In genomic region chr4:40871695-40872250, GRCh38 we compare ENCODE assay signal across 35 cellular contexts.
DNase-seq lines count a peak whose midpoint lies in the region; ATAC-seq, FAIRE-seq and TF ChIP-seq lines count a peak whose summit lies in the region.
"Had no signal": no experiment of that assay in that cellular context is flagged by ENCODE, and none has a peak within 500 bp of the region (broad histone marks: within the 10 kb centered on the region; RNA-seq: fewer than 3 reads in every experiment).

No MANE protein-coding gene starts in this region.

- intact Hi-C loops in MCF 10A (cut with micrococcal nuclease), result no loop called here
- intact Hi-C loops in mammary epithelial cell (cut with micrococcal nuclease), result no loop called here

- peaks cover 76% of the 10 kb centered on the region for H3K36me3 Mint-ChIP-seq in MCF 10A (ENCODE audit: insufficient read depth, unreplicated experiment)
- H3K36me3 Mint-ChIP-seq: CD14-positive monocyte; CD4-positive, alpha-beta memory T cell; CD4-positive, CD25-positive, alpha-beta regulatory T cell; CD8-positive, alpha-beta memory T cell; CD8-positive, alpha-beta T cell had no signal

- H3K79me2 ChIP-seq in mammary epithelial cell (ENCODE audit: insufficient read depth, low read length) (no peaks in the 10 kb centered on the region), neural cell (replicated peaks; ENCODE audit: insufficient read depth, low read length) (no peaks in the 10 kb centered on the region)

- no peak overlapping the region for H3K27ac ChIP-seq in mammary epithelial cell (ENCODE audit: insufficient read depth, low read depth, low read length)
- H3K27ac ChIP-seq in neural cell (ENCODE audit: low read length), result peak overlapping the region; percentile 62
- H3K27ac ChIP-seq in foreskin keratinocyte, result no peak overlapping the region
- H3K27ac ChIP-seq: 22Rv1; A549; BLaER1; BLaER1 treated with 17β-estradiol and CSF1 and Interleukin-3, amounts not matched to agents 10 nM and 100 nM; C4-2B had no signal

- H3K4me2 ChIP-seq in mammary epithelial cell (ENCODE audit: insufficient read depth, low read depth, low read length) (no peak overlapping the region), neural cell (ENCODE audit: low read length) (no peak overlapping the region)
- H3K4me2 ChIP-seq: A549; BLaER1; BLaER1 treated with 17β-estradiol and CSF1 and Interleukin-3, amounts not matched to agents 10 nM and 100 nM had no signal

- no peaks in the 10 kb centered on the region for H3K9me3 ChIP-seq in mammary epithelial cell (replicated peaks; ENCODE audit: insufficient read depth, low read length)
- no peaks in the 10 kb centered on the region for H3K9me3 ChIP-seq in neural cell (ENCODE audit: low read length)
- H3K9me3 ChIP-seq: A549; BE2C; BLaER1; BLaER1 treated with 17β-estradiol and CSF1 and Interleukin-3, amounts not matched to agents 10 nM and 100 nM; Caco-2 had no signal

- H3K9ac ChIP-seq in mammary epithelial cell (ENCODE audit: insufficient read depth, low read length), result no peak overlapping the region
- H3K9ac ChIP-seq in neural cell (ENCODE audit: low read length), result no peak overlapping the region
- H3K9ac ChIP-seq: BLaER1; BLaER1 treated with 17β-estradiol and CSF1 and Interleukin-3, amounts not matched to agents 10 nM and 100 nM had no signal

- in situ Hi-C loops in mammary epithelial cell (cut with MboI; ENCODE audit: low sequenced_read_pairs in 2 of 2), result no loop called here

- H3K27ac Mint-ChIP-seq in MCF 10A (ENCODE audit: low read depth, unreplicated experiment), result peak overlapping the region; percentile 11
- H3K27ac Mint-ChIP-seq: CD14-positive monocyte; CD4-positive, alpha-beta memory T cell; CD4-positive, alpha-beta T cell; CD4-positive, CD25-positive, alpha-beta regulatory T cell; CD8-positive, alpha-beta memory T cell; CD8-positive, alpha-beta T cell had no signal

- H3K27me3 ChIP-seq in mammary epithelial cell (ENCODE audit: insufficient read depth, low read length) (no peaks in the 10 kb centered on the region), neural cell (ENCODE audit: insufficient read depth, low read depth, low read length) (no peaks in the 10 kb centered on the region), foreskin keratinocyte (no peaks in the 10 kb centered on the region)
- H3K27me3 ChIP-seq: BE2C; BLaER1; BLaER1 treated with 17β-estradiol and CSF1 and Interleukin-3, amounts not matched to agents 10 nM and 100 nM had no signal

- dilution Hi-C loops in mammary epithelial cell (cut with HindIII; ENCODE audit: low sequenced_read_pairs), result no loop called here

- peak; percentile 95 for TF ChIP-seq EP300 in neural cell (conservative IDR thresholded peaks at IDR 0.05; ENCODE audit: poor library complexity, severe bottlenecking)

- H3K27me3 Mint-ChIP-seq in MCF 10A (ENCODE audit: insufficient read depth, unreplicated experiment), result no peaks in the 10 kb centered on the region

- H3K36me3 ChIP-seq in mammary epithelial cell (ENCODE audit: insufficient read depth, low read length), result peaks cover 9% of the 10 kb centered on the region
- no peaks in the 10 kb centered on the region for H3K36me3 ChIP-seq in neural cell (ENCODE audit: insufficient read depth, low read length)
- H3K36me3 ChIP-seq: BE2C, BLaER1 had no signal

- CTCF ChIA-PET in MCF 10A (lab: Yijun Ruan, JAX) (interaction anchor here (0.6 kb wide), 1 partner anchor 638 kb away, joined by 3 read pairs; no protein-coding TSS in a partner anchor), mammary epithelial cell (lab: Charles Lee; ENCODE audit: low non-redundant PET) (no interaction called here)

- no peak for TF ChIP-seq RAD21 in neural cell (conservative IDR thresholded peaks at IDR 0.05)

- no peaks in the 10 kb centered on the region for H3K9me2 ChIP-seq in neural cell (ENCODE audit: insufficient read depth, low read length)

- ATAC-seq in foreskin keratinocyte, result no peak
- ATAC-seq: A549; CD8-positive, alpha-beta T cell had no signal

- H2AFZ ChIP-seq in mammary epithelial cell (ENCODE audit: low read depth, low read length) (no peak overlapping the region), neural cell (ENCODE audit: low read depth, low read length) (no peak overlapping the region)

- H3K4me1 Mint-ChIP-seq in MCF 10A (ENCODE audit: insufficient read depth, unreplicated experiment), result no peaks in the 10 kb centered on the region
- H3K4me1 Mint-ChIP-seq: B cell; CD14-positive monocyte; CD4-positive, alpha-beta memory T cell; CD8-positive, alpha-beta memory T cell had no signal

- POLR2A ChIA-PET in MCF 10A (lab: Yijun Ruan, JAX), result no interaction called here

- no peaks in the 10 kb centered on the region for H3K4me1 ChIP-seq in mammary epithelial cell (ENCODE audit: insufficient read depth, low read length)
- H3K4me1 ChIP-seq in foreskin keratinocyte, result no peaks in the 10 kb centered on the region
- H3K4me1 ChIP-seq: BE2C, Caco-2 had no signal

- H3F3A ChIP-seq in neural cell (ENCODE audit: insufficient read depth, low read length, poor library complexity, severe bottlenecking), result no peaks in the 10 kb centered on the region

- no peak overlapping the region for H3K4me3 ChIP-seq in mammary epithelial cell (replicated peaks in 1 of 3; ENCODE audit: insufficient read depth in 1 of 3, low read depth in 2 of 3, low read length in 3 of 3)
- H3K4me3 ChIP-seq in neural cell (ENCODE audit: low read length), result no peak overlapping the region
- H3K4me3 ChIP-seq: A549; BLaER1; BLaER1 treated with 17β-estradiol and CSF1 and Interleukin-3, amounts not matched to agents 10 nM and 100 nM had no signal

- no peak for DNase-seq in MCF 10A (ENCODE audit: unreplicated experiment)
- no peak for DNase-seq in mammary epithelial cell
- no peak for DNase-seq in urothelium cell line (ENCODE audit: low spot score)
- no peak for DNase-seq in foreskin keratinocyte
- no peak for DNase-seq in DMS153 treated with DMSO at 0.1 percent for 48 hours (lab: John Stamatoyannopoulos, UW; ENCODE audit: unreplicated experiment)
- DNase-seq: 8988T; ACHN; AML-193; BE2C; C1 segment of cervical spinal cord; Caco-2; Calu3; CD4-positive, alpha-beta memory T cell; CD4-positive, alpha-beta T cell; CD4-positive, CD25-positive, alpha-beta regulatory T cell; CD8-positive, alpha-beta memory T cell; CD8-positive, alpha-beta T cell; COR-L47; DMS 273 treated with DMSO at 0.1 percent for 48 hours; DMS153; DMS53; DMS79; DMS79 treated with DMSO at 0.1 percent for 48 hours; DND-41; EL had no signal

- FAIRE-seq in urothelium cell line (lab: Jason Lieb, UNC), result peak; percentile 32
- FAIRE-seq: A204.1, A549, D721Med had no signal

- H3K4me3 Mint-ChIP-seq in MCF 10A (ENCODE audit: unreplicated experiment), result no peak overlapping the region
- H3K4me3 Mint-ChIP-seq: B cell; CD14-positive monocyte; CD4-positive, alpha-beta memory T cell; CD4-positive, alpha-beta T cell; CD4-positive, CD25-positive, alpha-beta regulatory T cell; CD8-positive, alpha-beta memory T cell; CD8-positive, alpha-beta T cell had no signal

- H4K20me1 ChIP-seq in mammary epithelial cell (ENCODE audit: insufficient read depth, low read length) (no peaks in the 10 kb centered on the region), neural cell (ENCODE audit: insufficient read depth) (no peaks in the 10 kb centered on the region)
- H4K20me1 ChIP-seq: BLaER1; BLaER1 treated with 17β-estradiol and CSF1 and Interleukin-3, amounts not matched to agents 10 nM and 100 nM had no signal

- BruUV-seq in MCF 10A (replicated peaks; lab: Mats Ljungman, UMichigan) (no TSS peak), mammary epithelial cell (replicated peaks; lab: Mats Ljungman, UMichigan) (no TSS peak)

- TF ChIP-seq CTCF in MCF 10A (IDR thresholded peaks at IDR 0.05; ENCODE audit: unreplicated experiment) (no peak), mammary epithelial cell (conservative IDR thresholded peaks at IDR 0.05 in 1 of 2, IDR thresholded peaks at IDR 0.05 in 1 of 2; ENCODE audit: extremely low read depth in 1 of 2, insufficient read depth in 1 of 2, low read depth in 1 of 2, low read length in 2 of 2) (no peak), neural cell (IDR thresholded peaks at IDR 0.05; ENCODE audit: poor library complexity, severe bottlenecking) (no peak), foreskin keratinocyte (conservative IDR thresholded peaks at IDR 0.05) (no peak)

- WGBS in mammary epithelial cell (ENCODE audit: low coverage, missing lambda C conversion rate), result 98% methylated on average over 7 of the region's 7 CpGs

- no peaks in the 10 kb centered on the region for H3K9me3 Mint-ChIP-seq in MCF 10A (ENCODE audit: unreplicated experiment)
- H3K9me3 Mint-ChIP-seq: CD14-positive monocyte; CD4-positive, alpha-beta T cell; CD4-positive, CD25-positive, alpha-beta regulatory T cell; CD8-positive, alpha-beta memory T cell; CD8-positive, alpha-beta T cell had no signal

TF ChIP-seq in neural cell, 6 proteins besides CTCF, POLR2A, EP300 and RAD21:
- TF ChIP-seq MXI1 (conservative IDR thresholded peaks at IDR 0.05; ENCODE audit: poor library complexity, severe bottlenecking) (no peak), REST (IDR thresholded peaks at IDR 0.05; ENCODE audit: borderline replicate concordance) (no peak), TAF1 (IDR thresholded peaks at IDR 0.05; ENCODE audit: low read depth) (no peak), SMC3 (conservative IDR thresholded peaks at IDR 0.05; ENCODE audit: poor library complexity) (no peak), EZH2 (IDR thresholded peaks at IDR 0.05; ENCODE audit: borderline replicate concordance, insufficient read depth, low read length, poor library complexity, severe bottlenecking) (no peak), POLR2AphosphoS5 (IDR thresholded peaks at IDR 0.05) (peak; percentile 75)
